In genomic region chr1:169427081-169427611, GRCh38 we compare ENCODE assay signal across 8 cellular contexts.
DNase-seq lines count a peak whose midpoint lies in the region; ATAC-seq and TF ChIP-seq lines count a peak whose summit lies in the region.

CCDC181 (minus strand) TSS chr1:169427474; CDS start chr1:169424927, 2,547 bp downstream.

- ATAC-seq in GM19463 (IDR thresholded peaks at IDR 0.05; ENCODE audit: unreplicated experiment) (peak; percentile 96), GM18873 (IDR thresholded peaks at IDR 0.05; ENCODE audit: low FRiP score, unreplicated experiment) (no peak)

- peak; percentile 36 for DNase-seq in AG08396 (ENCODE audit: low spot score)
- DNase-seq in NCI-H1105 treated with DMSO at 0.1 percent for 48 hours (lab: John Stamatoyannopoulos, UW) = peak; percentile 98
- peak; percentile 12 for DNase-seq in activated CD4-positive, alpha-beta T cell treated with anti-CD3 and anti-CD28 coated beads for 1 hour
- peak; percentile 75 for DNase-seq in choroid plexus epithelial cell (ENCODE audit: low read depth)
- DNase-seq in left kidney (ENCODE audit: low read depth, low spot score) = peak; percentile 97
- peak; percentile 62 for DNase-seq in stimulated activated CD4-positive, alpha-beta T cell treated with anti-CD3 and anti-CD28 coated beads, Interleukin-1b, Interleukin-23, amount 100 ng/mL, for 48 hours

- TF ChIP-seq CTCF in choroid plexus epithelial cell (conservative IDR thresholded peaks at IDR 0.05; ENCODE audit: low read depth, low read length) = no peak

- peak within 1 kb of the TSS; percentile 58 for H3K4me3 ChIP-seq in choroid plexus epithelial cell (ENCODE audit: low read depth, low read length)

Comparison
In these comparisons a context has a peak if more than half of its experiments do, and no peak if none do; other contexts are left out.
1. DNase-seq: peak in every context shown above with its lines; median percentile 98 in NCI-H1105 treated with DMSO at 0.1 percent for 48 hours; 97 in left kidney; 75 in choroid plexus epithelial cell; 62 in stimulated activated CD4-positive, alpha-beta T cell treated with anti-CD3 and anti-CD28 coated beads, Interleukin-1b, Interleukin-23, amount 100 ng/mL, for 48 hours; 36 in AG08396; 12 in activated CD4-positive, alpha-beta T cell treated with anti-CD3 and anti-CD28 coated beads for 1 hour.